In genomic region chr16:30659507-30660423, GRCh38 we compare ENCODE assay signal across 1 cellular context.
TF ChIP-seq lines count a peak whose summit lies in the region.

No MANE protein-coding gene starts in this region.

TF ChIP-seq in GM12878, 131 proteins besides CTCF, POLR2A, EP300 and RAD21 (continues in another document):
- TF ChIP-seq POLR2AphosphoS2 (IDR thresholded peaks at IDR 0.05; ENCODE audit: low read depth, low read length) (0 out of 2 replicates have a peak, but pooled peaks have one; percentile 20), BMI1 (IDR thresholded peaks at IDR 0.05; ENCODE audit: borderline replicate concordance) (no peak), ZBTB11 (CRISPR knock-in tag; IDR thresholded peaks at IDR 0.05) (no peak), KAT2A (conservative IDR thresholded peaks at IDR 0.05; ENCODE audit: control insufficient read depth, low read depth, low read length) (no peak), TAF1 (IDR thresholded peaks at IDR 0.05; ENCODE audit: borderline replicate concordance, low read depth, low read length) (0 out of 2 replicates have a peak, but pooled peaks have one; percentile 8), CEBPB (IDR thresholded peaks at IDR 0.05; ENCODE audit: borderline replicate concordance in 1 of 2, low read depth in 2 of 2, low read length in 2 of 2) (no peak), POLR2AphosphoS5 (IDR thresholded peaks at IDR 0.05; ENCODE audit: low read length) (no peak), ZNF384 (IDR thresholded peaks at IDR 0.05; ENCODE audit: borderline replicate concordance, low read depth, low read length) (no peak), SP1 (IDR thresholded peaks at IDR 0.05; ENCODE audit: low read depth, low read length) (no peak), USF2 (IDR thresholded peaks at IDR 0.05; ENCODE audit: borderline replicate concordance, low read depth, low read length) (no peak), HCFC1 (IDR thresholded peaks at IDR 0.05; ENCODE audit: low read length) (no peak), MEF2B (IDR thresholded peaks at IDR 0.05; ENCODE audit: partially characterized antibody, poor library complexity, severe bottlenecking) (peak; percentile 81), RUNX3 (IDR thresholded peaks at IDR 0.05; ENCODE audit: low read length) (no peak), TBL1XR1 (IDR thresholded peaks at IDR 0.05; ENCODE audit: low read depth, low read length) (no peak), REST (IDR thresholded peaks at IDR 0.05; ENCODE audit: low read depth, low read length) (no peak), ZNF274 (IDR thresholded peaks at IDR 0.05; ENCODE audit: insufficient read depth, insufficient read length) (no peak), KLF5 (IDR thresholded peaks at IDR 0.05; ENCODE audit: partially characterized antibody) (no peak), IKZF2 (IDR thresholded peaks at IDR 0.05) (no peak), NBN (IDR thresholded peaks at IDR 0.05) (peak; percentile 19; the same call in 1 of the 2 replicates), CBX5 (IDR thresholded peaks at IDR 0.05; ENCODE audit: low read depth) (no peak), BACH1 (IDR thresholded peaks at IDR 0.05; ENCODE audit: borderline replicate concordance) (no peak), JUND (IDR thresholded peaks at IDR 0.05; ENCODE audit: low read depth, low read length) (no peak), LARP7 (IDR thresholded peaks at IDR 0.05) (peak; percentile 41), RELA (IDR thresholded peaks at IDR 0.05; ENCODE audit: borderline replicate concordance, partially characterized antibody) (peak; percentile 19), HDGF (IDR thresholded peaks at IDR 0.05) (peak; percentile 64; the same call in 1 of the 2 replicates), RFX5 (IDR thresholded peaks at IDR 0.05; ENCODE audit: low read depth, low read length) (no peak), NR2F1 (conservative IDR thresholded peaks at IDR 0.05) (0 out of 2 replicates have a peak, but pooled peaks have one; percentile 40), SREBF2 (IDR thresholded peaks at IDR 0.05; ENCODE audit: low read length) (no peak), NRF1 (conservative IDR thresholded peaks at IDR 0.05; ENCODE audit: low read depth, low read length) (no peak)
- TF ChIP-seq, protein P1, sequence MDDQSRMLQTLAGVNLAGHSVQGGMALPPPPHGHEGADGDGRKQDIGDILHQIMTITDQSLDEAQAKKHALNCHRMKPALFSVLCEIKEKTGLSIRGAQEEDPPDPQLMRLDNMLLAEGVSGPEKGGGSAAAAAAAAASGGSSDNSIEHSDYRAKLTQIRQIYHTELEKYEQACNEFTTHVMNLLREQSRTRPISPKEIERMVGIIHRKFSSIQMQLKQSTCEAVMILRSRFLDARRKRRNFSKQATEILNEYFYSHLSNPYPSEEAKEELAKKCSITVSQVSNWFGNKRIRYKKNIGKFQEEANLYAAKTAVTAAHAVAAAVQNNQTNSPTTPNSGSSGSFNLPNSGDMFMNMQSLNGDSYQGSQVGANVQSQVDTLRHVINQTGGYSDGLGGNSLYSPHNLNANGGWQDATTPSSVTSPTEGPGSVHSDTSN (IDR thresholded peaks at IDR 0.05; ENCODE audit: insufficient replicate concordance, low read depth, low read length): peak; percentile 44
- TF ChIP-seq, protein P2, sequence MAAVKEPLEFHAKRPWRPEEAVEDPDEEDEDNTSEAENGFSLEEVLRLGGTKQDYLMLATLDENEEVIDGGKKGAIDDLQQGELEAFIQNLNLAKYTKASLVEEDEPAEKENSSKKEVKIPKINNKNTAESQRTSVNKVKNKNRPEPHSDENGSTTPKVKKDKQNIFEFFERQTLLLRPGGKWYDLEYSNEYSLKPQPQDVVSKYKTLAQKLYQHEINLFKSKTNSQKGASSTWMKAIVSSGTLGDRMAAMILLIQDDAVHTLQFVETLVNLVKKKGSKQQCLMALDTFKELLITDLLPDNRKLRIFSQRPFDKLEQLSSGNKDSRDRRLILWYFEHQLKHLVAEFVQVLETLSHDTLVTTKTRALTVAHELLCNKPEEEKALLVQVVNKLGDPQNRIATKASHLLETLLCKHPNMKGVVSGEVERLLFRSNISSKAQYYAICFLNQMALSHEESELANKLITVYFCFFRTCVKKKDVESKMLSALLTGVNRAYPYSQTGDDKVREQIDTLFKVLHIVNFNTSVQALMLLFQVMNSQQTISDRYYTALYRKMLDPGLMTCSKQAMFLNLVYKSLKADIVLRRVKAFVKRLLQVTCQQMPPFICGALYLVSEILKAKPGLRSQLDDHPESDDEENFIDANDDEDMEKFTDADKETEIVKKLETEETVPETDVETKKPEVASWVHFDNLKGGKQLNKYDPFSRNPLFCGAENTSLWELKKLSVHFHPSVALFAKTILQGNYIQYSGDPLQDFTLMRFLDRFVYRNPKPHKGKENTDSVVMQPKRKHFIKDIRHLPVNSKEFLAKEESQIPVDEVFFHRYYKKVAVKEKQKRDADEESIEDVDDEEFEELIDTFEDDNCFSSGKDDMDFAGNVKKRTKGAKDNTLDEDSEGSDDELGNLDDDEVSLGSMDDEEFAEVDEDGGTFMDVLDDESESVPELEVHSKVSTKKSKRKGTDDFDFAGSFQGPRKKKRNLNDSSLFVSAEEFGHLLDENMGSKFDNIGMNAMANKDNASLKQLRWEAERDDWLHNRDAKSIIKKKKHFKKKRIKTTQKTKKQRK (IDR thresholded peaks at IDR 0.05; ENCODE audit: low read depth, low read length): no peak
- TF ChIP-seq, protein P3, sequence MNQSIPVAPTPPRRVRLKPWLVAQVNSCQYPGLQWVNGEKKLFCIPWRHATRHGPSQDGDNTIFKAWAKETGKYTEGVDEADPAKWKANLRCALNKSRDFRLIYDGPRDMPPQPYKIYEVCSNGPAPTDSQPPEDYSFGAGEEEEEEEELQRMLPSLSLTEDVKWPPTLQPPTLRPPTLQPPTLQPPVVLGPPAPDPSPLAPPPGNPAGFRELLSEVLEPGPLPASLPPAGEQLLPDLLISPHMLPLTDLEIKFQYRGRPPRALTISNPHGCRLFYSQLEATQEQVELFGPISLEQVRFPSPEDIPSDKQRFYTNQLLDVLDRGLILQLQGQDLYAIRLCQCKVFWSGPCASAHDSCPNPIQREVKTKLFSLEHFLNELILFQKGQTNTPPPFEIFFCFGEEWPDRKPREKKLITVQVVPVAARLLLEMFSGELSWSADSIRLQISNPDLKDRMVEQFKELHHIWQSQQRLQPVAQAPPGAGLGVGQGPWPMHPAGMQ (IDR thresholded peaks at IDR 0.05; ENCODE audit: borderline replicate concordance): no peak
- TF ChIP-seq, protein P4, sequence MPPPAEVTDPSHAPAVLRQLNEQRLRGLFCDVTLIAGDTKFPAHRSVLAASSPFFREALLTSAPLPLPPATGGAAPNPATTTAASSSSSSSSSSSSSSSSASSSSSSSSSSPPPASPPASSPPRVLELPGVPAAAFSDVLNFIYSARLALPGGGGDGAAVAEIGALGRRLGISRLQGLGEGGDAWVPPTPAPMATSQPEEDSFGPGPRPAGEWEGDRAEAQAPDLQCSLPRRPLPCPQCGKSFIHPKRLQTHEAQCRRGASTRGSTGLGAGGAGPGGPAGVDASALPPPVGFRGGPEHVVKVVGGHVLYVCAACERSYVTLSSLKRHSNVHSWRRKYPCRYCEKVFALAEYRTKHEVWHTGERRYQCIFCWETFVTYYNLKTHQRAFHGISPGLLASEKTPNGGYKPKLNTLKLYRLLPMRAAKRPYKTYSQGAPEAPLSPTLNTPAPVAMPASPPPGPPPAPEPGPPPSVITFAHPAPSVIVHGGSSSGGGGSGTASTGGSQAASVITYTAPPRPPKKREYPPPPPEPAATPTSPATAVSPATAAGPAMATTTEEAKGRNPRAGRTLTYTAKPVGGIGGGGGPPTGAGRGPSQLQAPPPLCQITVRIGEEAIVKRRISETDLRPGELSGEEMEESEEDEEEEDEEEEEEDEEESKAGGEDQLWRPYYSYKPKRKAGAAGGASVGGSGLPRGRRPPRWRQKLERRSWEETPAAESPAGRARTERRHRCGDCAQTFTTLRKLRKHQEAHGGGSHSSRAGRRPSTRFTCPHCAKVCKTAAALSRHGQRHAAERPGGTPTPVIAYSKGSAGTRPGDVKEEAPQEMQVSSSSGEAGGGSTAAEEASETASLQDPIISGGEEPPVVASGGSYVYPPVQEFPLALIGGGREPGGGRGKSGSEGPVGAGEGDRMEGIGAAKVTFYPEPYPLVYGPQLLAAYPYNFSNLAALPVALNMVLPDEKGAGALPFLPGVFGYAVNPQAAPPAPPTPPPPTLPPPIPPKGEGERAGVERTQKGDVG (CRISPR knock-in tag; IDR thresholded peaks at IDR 0.05): no peak
- TF ChIP-seq, protein P5, sequence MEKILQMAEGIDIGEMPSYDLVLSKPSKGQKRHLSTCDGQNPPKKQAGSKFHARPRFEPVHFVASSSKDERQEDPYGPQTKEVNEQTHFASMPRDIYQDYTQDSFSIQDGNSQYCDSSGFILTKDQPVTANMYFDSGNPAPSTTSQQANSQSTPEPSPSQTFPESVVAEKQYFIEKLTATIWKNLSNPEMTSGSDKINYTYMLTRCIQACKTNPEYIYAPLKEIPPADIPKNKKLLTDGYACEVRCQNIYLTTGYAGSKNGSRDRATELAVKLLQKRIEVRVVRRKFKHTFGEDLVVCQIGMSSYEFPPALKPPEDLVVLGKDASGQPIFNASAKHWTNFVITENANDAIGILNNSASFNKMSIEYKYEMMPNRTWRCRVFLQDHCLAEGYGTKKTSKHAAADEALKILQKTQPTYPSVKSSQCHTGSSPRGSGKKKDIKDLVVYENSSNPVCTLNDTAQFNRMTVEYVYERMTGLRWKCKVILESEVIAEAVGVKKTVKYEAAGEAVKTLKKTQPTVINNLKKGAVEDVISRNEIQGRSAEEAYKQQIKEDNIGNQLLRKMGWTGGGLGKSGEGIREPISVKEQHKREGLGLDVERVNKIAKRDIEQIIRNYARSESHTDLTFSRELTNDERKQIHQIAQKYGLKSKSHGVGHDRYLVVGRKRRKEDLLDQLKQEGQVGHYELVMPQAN (conservative IDR thresholded peaks at IDR 0.05): no peak; the same call in none of the 2 replicates
